Comparison of ENCODE assay signal across 16 cellular contexts in genomic region chr18:73264562-73264921, GRCh38.
"Had no signal": no experiment of that assay in that cellular context is flagged by ENCODE, and none has a peak within 500 bp of the region (broad histone marks: within the 10 kb centered on the region; RNA-seq: fewer than 3 reads in every experiment).

No MANE protein-coding gene starts in this region.

- FAIRE-seq: keratinocyte had no signal

- DNase-seq: activated B cell treated with CpG ODN at 0.5 μM for 24 hours; activated CD4-positive, alpha-beta T cell treated with anti-CD3 and anti-CD28 coated beads for 4 hours; activated CD8-positive, alpha-beta T cell treated with anti-CD3 and anti-CD28 coated beads for 36 hours; activated naive CD4-positive, alpha-beta T cell; activated naive CD8-positive, alpha-beta T cell treated with anti-CD3 and anti-CD28 coated beads, Interleukin-2, amount 10 ng/mL, durations not matched to agents 7 days and 5 days; activated T-cell treated with anti-CD3 and anti-CD28 coated beads, Interleukin-2, amount 50 U/mL, for 1 hour; caudate nucleus; effector memory CD8-positive, alpha-beta T cell; foreskin keratinocyte; glutamatergic neuron; hippocampal formation; lower lobe of right lung; occipital lobe; stimulated activated naive CD4-positive, alpha-beta T cell; thyroid gland had no signal
